ENCODE assay signal across 37 cellular contexts in the genomic region with DNA sequence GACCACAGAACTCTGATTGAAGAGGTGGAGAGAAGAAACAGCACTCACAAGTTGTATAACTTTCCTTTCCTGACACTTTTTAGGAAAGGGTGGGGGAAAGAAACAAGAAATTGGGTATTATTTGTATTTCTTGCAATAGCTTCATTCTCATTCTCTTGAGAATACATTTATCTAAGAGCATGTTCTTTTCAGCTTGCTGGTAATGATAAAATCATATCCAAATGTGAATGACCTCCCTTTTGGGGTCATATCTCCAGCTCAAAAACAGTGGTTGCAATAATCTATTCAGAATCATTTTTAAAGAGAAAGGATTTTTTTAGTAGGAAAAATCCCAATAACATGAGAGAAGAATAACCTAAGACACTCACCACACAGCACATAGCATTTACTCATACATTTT.
"Had no signal": no experiment of that assay in that cellular context is flagged by ENCODE, and none has a peak within 500 bp of the region (broad histone marks: within the 10 kb centered on the region; RNA-seq: fewer than 3 reads in every experiment).

No MANE protein-coding gene starts in this region.

- H3K4me1 ChIP-seq: adrenal gland, body of pancreas, breast epithelium had no signal

- H3K9me3 Mint-ChIP-seq: activated B cell treated with CpG ODN at 0.5 μM for 24 hours; activated CD4-positive, alpha-beta T cell treated with anti-CD3 and anti-CD28 coated beads, Interleukin-2, amount 10 ng/mL, durations not matched to agents 24 days and 14 days; activated naive CD4-positive, alpha-beta T cell treated with anti-CD3 and anti-CD28 coated beads for 36 hours; activated T-cell treated with anti-CD3 and anti-CD28 coated beads, Interleukin-2, amount 50 U/mL, for 4 hours had no signal

- H3K27ac ChIP-seq: adrenal gland, body of pancreas, brain microvascular endothelial cell, breast epithelium, VCaP had no signal

- H3K4me3 Mint-ChIP-seq: activated B cell treated with CpG ODN at 0.5 μM for 24 hours; activated CD4-positive, alpha-beta memory T cell treated with anti-CD3 and anti-CD28 coated beads for 36 hours; activated CD4-positive, alpha-beta T cell treated with anti-CD3 and anti-CD28 coated beads, Interleukin-2, amount 10 ng/mL, durations not matched to agents 24 days and 14 days; activated CD8-positive, alpha-beta T cell treated with anti-CD3 and anti-CD28 coated beads for 36 hours; activated naive CD4-positive, alpha-beta T cell treated with anti-CD3 and anti-CD28 coated beads for 36 hours; activated naive CD8-positive, alpha-beta T cell treated with anti-CD3 and anti-CD28 coated beads for 36 hours; activated T-cell treated with anti-CD3 and anti-CD28 coated beads, Interleukin-2, amount 50 U/mL, for 4 hours; activated T-cell treated with anti-CD3 and anti-CD28 coated beads, Interleukin-2, amount 50 U/mL, for 72 hours; activated T-helper 1 cell treated with anti-CD3 and anti-CD28 coated beads, Interleukin-12 subunit alpha, Interleukin-12 subunit beta, Interleukin-2, Interleukin-4 antibody, amounts not matched to agents 30 ng/mL and 10 ng/mL and 1 ng/mL, durations not matched to agents 14 hours and 24 hours and 36 hours; activated T-helper 17 cell treated with anti-CD3 and anti-CD28 coated beads, Interleukin-2, amount 50 U/mL, for 72 hours; central memory CD8-positive, alpha-beta T cell; T-helper 1 cell treated with Interleukin-12 subunit alpha and Interleukin-12 subunit beta and Interleukin-4 antibody, amounts not matched to agents 30 μg/mL and 1 μg/mL, for 36 hours; T-helper 2 cell treated with Interferon-gamma antibody and Interleukin-4, amounts not matched to agents 5 μg/mL and 100 μg/mL, for 36 hours had no signal

- H3K27me3 Mint-ChIP-seq: activated B cell treated with CpG ODN at 0.5 μM for 24 hours; activated CD4-positive, alpha-beta memory T cell treated with anti-CD3 and anti-CD28 coated beads for 36 hours; activated CD4-positive, alpha-beta T cell treated with anti-CD3 and anti-CD28 coated beads, Interleukin-2, amount 10 ng/mL, durations not matched to agents 24 days and 14 days; activated CD8-positive, alpha-beta T cell treated with anti-CD3 and anti-CD28 coated beads for 36 hours; activated naive CD8-positive, alpha-beta T cell treated with anti-CD3 and anti-CD28 coated beads for 36 hours; activated T-helper 17 cell treated with anti-CD3 and anti-CD28 coated beads, Interleukin-2, amount 50 U/mL, for 72 hours; central memory CD8-positive, alpha-beta T cell had no signal

- H3K4me1 Mint-ChIP-seq: activated B cell treated with CpG ODN at 0.5 μM for 24 hours; activated CD4-positive, alpha-beta T cell treated with anti-CD3 and anti-CD28 coated beads, Interleukin-2, amount 10 ng/mL, durations not matched to agents 24 days and 14 days; activated naive CD8-positive, alpha-beta T cell treated with anti-CD3 and anti-CD28 coated beads for 36 hours; activated T-helper 17 cell treated with anti-CD3 and anti-CD28 coated beads, Interleukin-2, amount 50 U/mL, for 72 hours; central memory CD8-positive, alpha-beta T cell had no signal

- H3K27ac Mint-ChIP-seq: activated B cell treated with CpG ODN at 0.5 μM for 24 hours; activated CD4-positive, alpha-beta memory T cell treated with anti-CD3 and anti-CD28 coated beads for 36 hours; activated CD4-positive, alpha-beta T cell treated with anti-CD3 and anti-CD28 coated beads, Interleukin-2, amount 10 ng/mL, durations not matched to agents 24 days and 14 days; activated CD8-positive, alpha-beta T cell treated with anti-CD3 and anti-CD28 coated beads for 36 hours; activated naive CD4-positive, alpha-beta T cell treated with anti-CD3 and anti-CD28 coated beads for 36 hours; activated naive CD4-positive, alpha-beta T cell treated with anti-CD3 and anti-CD28 coated beads, Interleukin-2, amount 50 U/mL, for 72 hours; activated naive CD8-positive, alpha-beta T cell treated with anti-CD3 and anti-CD28 coated beads for 36 hours; activated T-cell treated with anti-CD3 and anti-CD28 coated beads, Interleukin-2, amount 50 U/mL, for 72 hours; activated T-helper 1 cell treated with anti-CD3 and anti-CD28 coated beads, Interleukin-12 subunit alpha, Interleukin-12 subunit beta, Interleukin-2, Interleukin-4 antibody, amounts not matched to agents 30 ng/mL and 10 ng/mL and 1 ng/mL, durations not matched to agents 14 hours and 24 hours and 36 hours; activated T-helper 17 cell treated with anti-CD3 and anti-CD28 coated beads, Interleukin-2, amount 50 U/mL, for 72 hours; T-helper 1 cell treated with Interleukin-12 subunit alpha and Interleukin-12 subunit beta and Interleukin-4 antibody, amounts not matched to agents 30 μg/mL and 1 μg/mL, for 36 hours; T-helper 2 cell treated with Interferon-gamma antibody and Interleukin-4, amounts not matched to agents 5 μg/mL and 100 μg/mL, for 36 hours had no signal

- H3K27me3 ChIP-seq: adrenal gland, body of pancreas, brain microvascular endothelial cell, breast epithelium had no signal

- H3K4me3 ChIP-seq: adrenal gland, body of pancreas, breast epithelium had no signal

- DNase-seq: activated B cell treated with CpG ODN at 0.5 μM for 24 hours; activated CD4-positive, alpha-beta memory T cell treated with anti-CD3 and anti-CD28 coated beads for 36 hours; activated CD4-positive, alpha-beta T cell treated with anti-CD3 and anti-CD28 coated beads for 4 hours; activated CD4-positive, alpha-beta T cell treated with anti-CD3 and anti-CD28 coated beads, Interleukin-2, amount 10 ng/mL, durations not matched to agents 24 days and 14 days; activated CD4-positive, alpha-beta T cell treated with anti-CD3 and anti-CD28 coated beads, Interleukin-2, amount 50 U/mL, for 1 hour; activated CD4-positive, alpha-beta T cell treated with anti-CD3 and anti-CD28 coated beads, Interleukin-2, amount 50 U/mL, for 4 hours; activated CD4-positive, CD25-positive, alpha-beta regulatory T cell treated with anti-CD3 and anti-CD28 coated beads, Interleukin-2, amount 50 U/mL, for 72 hours; activated CD8-positive, alpha-beta memory T cell treated with anti-CD3 and anti-CD28 coated beads, Interleukin-2, amount 50 U/mL, for 4 hours; activated CD8-positive, alpha-beta T cell treated with anti-CD3 and anti-CD28 coated beads for 36 hours; activated effector memory CD4-positive, alpha-beta T cell treated with anti-CD3 and anti-CD28 coated beads, Interleukin-2, amount 50 U/mL, for 16 hours; activated gamma-delta T cell treated with Interleukin-2 at 50 U/mL for 16 hours; activated naive CD4-positive, alpha-beta T cell; activated naive CD4-positive, alpha-beta T cell treated with anti-CD3 and anti-CD28 coated beads for 36 hours; activated naive CD4-positive, alpha-beta T cell treated with anti-CD3 and anti-CD28 coated beads, Interleukin-2, amount 50 U/mL, for 16 hours; activated naive CD8-positive, alpha-beta T cell treated with anti-CD3 and anti-CD28 coated beads for 36 hours; activated T-cell treated with anti-CD3 and anti-CD28 coated beads for 4 hours; activated T-cell treated with anti-CD3 and anti-CD28 coated beads, Interleukin-2, amount 50 U/mL, for 1 hour; activated T-cell treated with anti-CD3 and anti-CD28 coated beads, Interleukin-2, amount 50 U/mL, for 4 hours; activated T-cell treated with anti-CD3 and anti-CD28 coated beads, Interleukin-2, amount 50 U/mL, for 72 hours; amniotic stem cell; aorta; body of pancreas; brain microvascular endothelial cell; caudate nucleus; SW 1271; T-helper 1 cell; T-helper 2 cell; T-helper 9 cell had no signal

- H3K36me3 ChIP-seq: adrenal gland, brain microvascular endothelial cell, breast epithelium had no signal

- ATAC-seq: activated CD8-positive, alpha-beta T cell treated with anti-CD3 and anti-CD28 coated beads for 36 hours; activated naive CD4-positive, alpha-beta T cell treated with anti-CD3 and anti-CD28 coated beads, Interleukin-2, amount 50 U/mL, for 72 hours; activated T-cell treated with anti-CD3 and anti-CD28 coated beads, Interleukin-2, amount 50 U/mL, for 4 hours; activated T-cell treated with anti-CD3 and anti-CD28 coated beads, Interleukin-2, amount 50 U/mL, for 72 hours; activated T-helper 17 cell treated with anti-CD3 and anti-CD28 coated beads, Interleukin-2, amount 50 U/mL, for 72 hours; body of pancreas had no signal

- H3K9me3 ChIP-seq: adrenal gland, body of pancreas, breast epithelium had no signal

- H3K36me3 Mint-ChIP-seq: activated CD4-positive, alpha-beta memory T cell treated with anti-CD3 and anti-CD28 coated beads for 36 hours; activated naive CD4-positive, alpha-beta T cell treated with anti-CD3 and anti-CD28 coated beads, Interleukin-2, amount 50 U/mL, for 72 hours; activated naive CD8-positive, alpha-beta T cell treated with anti-CD3 and anti-CD28 coated beads for 36 hours had no signal
